In genomic region chr16:26197707-26198106, GRCh38 we compare ENCODE assay signal across 15 cellular contexts.
DNase-seq lines count a peak whose midpoint lies in the region; ATAC-seq and TF ChIP-seq lines count a peak whose summit lies in the region.
"Had no signal": no experiment of that assay in that cellular context is flagged by ENCODE, and none has a peak within 500 bp of the region (broad histone marks: within the 10 kb centered on the region; RNA-seq: fewer than 3 reads in every experiment).

No MANE protein-coding gene starts in this region.

- H4K20me1 ChIP-seq in GM23338 (replicated peaks; ENCODE audit: insufficient read depth), result no peaks in the 10 kb centered on the region

- no peaks in the 10 kb centered on the region for H3K9me3 ChIP-seq in esophagus muscularis mucosa

- H3K79me2 ChIP-seq in GM23338 (replicated peaks; ENCODE audit: insufficient read depth), result no peaks in the 10 kb centered on the region

- H3K36me3 Mint-ChIP-seq in GM23338 (ENCODE audit: low read depth), result peaks cover 3% of the 10 kb centered on the region; the same call in 1 of the 3 replicates
- no peaks in the 10 kb centered on the region for H3K36me3 Mint-ChIP-seq in progenitor cell of endocrine pancreas (ENCODE audit: insufficient read depth)
- H3K36me3 Mint-ChIP-seq: CD4-positive, alpha-beta memory T cell had no signal

- H3K27me3 ChIP-seq in GM23338 (ENCODE audit: insufficient read depth) (no peaks in the 10 kb centered on the region), esophagus muscularis mucosa (no peaks in the 10 kb centered on the region)

- no peaks in the 10 kb centered on the region for H3K4me1 Mint-ChIP-seq in GM23338
- peaks cover 12% of the 10 kb centered on the region for H3K4me1 Mint-ChIP-seq in progenitor cell of endocrine pancreas (ENCODE audit: low read depth)
- H3K4me1 Mint-ChIP-seq: CD4-positive, alpha-beta memory T cell had no signal

- peak overlapping the region; percentile 38; the same call in 1 of the 2 replicates for H2AFZ ChIP-seq in GM23338

- H3K36me3 ChIP-seq in GM23338 (ENCODE audit: insufficient read depth), result no peaks in the 10 kb centered on the region; the same call in 1 of the 2 replicates
- no peaks in the 10 kb centered on the region for H3K36me3 ChIP-seq in esophagus muscularis mucosa

- no peak overlapping the region for H3K27ac Mint-ChIP-seq in GM23338
- H3K27ac Mint-ChIP-seq in progenitor cell of endocrine pancreas, result peak overlapping the region; percentile 35
- H3K27ac Mint-ChIP-seq: CD4-positive, alpha-beta memory T cell; H9 had no signal

- H3K4me3 Mint-ChIP-seq in GM23338 (no peak overlapping the region), progenitor cell of endocrine pancreas (ENCODE audit: low read depth) (no peak overlapping the region)
- H3K4me3 Mint-ChIP-seq: CD4-positive, alpha-beta memory T cell; H9 had no signal

- no peak overlapping the region for H3K4me3 ChIP-seq in GM23338
- no peak overlapping the region for H3K4me3 ChIP-seq in esophagus muscularis mucosa

- no peak for ATAC-seq in GM23338
- no peak for ATAC-seq in HG02870 (IDR thresholded peaks at IDR 0.05; ENCODE audit: unreplicated experiment)
- ATAC-seq: HCT116 had no signal

- no peak overlapping the region for H3K27ac ChIP-seq in GM23338 (ENCODE audit: low read depth)
- no peak overlapping the region for H3K27ac ChIP-seq in esophagus muscularis mucosa (replicated peaks in 1 of 4)

- H3F3A ChIP-seq in GM23338 (replicated peaks; ENCODE audit: low read depth), result no peaks in the 10 kb centered on the region; the same call in 1 of the 2 replicates

- DNase-seq in GM23338 (ENCODE audit: low spot score) (no peak), cerebellar cortex (ENCODE audit: low spot score) (peak; percentile 8), esophagus muscularis mucosa (ENCODE audit: extremely low spot score) (peak; percentile 70), progenitor cell of endocrine pancreas (ENCODE audit: low spot score, unreplicated experiment) (no peak)
- no peak for DNase-seq in stimulated activated CD4-positive, alpha-beta T cell treated with anti-CD3 and anti-CD28 coated beads, Interleukin-4, amount 100 ng/mL, for 24 hours
- DNase-seq: C1 segment of cervical spinal cord; Calu3; CD4-positive, alpha-beta memory T cell; COR-L47; DMS53; DMS79 treated with DMSO at 0.1 percent for 48 hours; GF-D8; H9 had no signal

- peaks cover 5% of the 10 kb centered on the region; the same call in 1 of the 2 replicates for H3K9me2 ChIP-seq in GM23338 (ENCODE audit: insufficient read depth)

- H3K4me1 ChIP-seq in GM23338 (ENCODE audit: insufficient read depth), result no peaks in the 10 kb centered on the region
- H3K4me1 ChIP-seq in esophagus muscularis mucosa, result no peaks in the 10 kb centered on the region

- intact Hi-C loops in esophagus muscularis mucosa (cut with DNase I), result no loop called here

- peaks cover 1% of the 10 kb centered on the region for H3K27me3 Mint-ChIP-seq in GM23338 (ENCODE audit: insufficient read depth, low read depth, poor library complexity)
- peaks cover 12% of the 10 kb centered on the region for H3K27me3 Mint-ChIP-seq in progenitor cell of endocrine pancreas

- no peak for TF ChIP-seq EP300 in esophagus muscularis mucosa (IDR thresholded peaks at IDR 0.05)

- H3K4me2 ChIP-seq in GM23338, result no peak overlapping the region

- H3K9me3 Mint-ChIP-seq in GM23338, result peaks cover 80% of the 10 kb centered on the region
- H3K9me3 Mint-ChIP-seq in progenitor cell of endocrine pancreas (ENCODE audit: low read depth), result peaks cover 4% of the 10 kb centered on the region
- H3K9me3 Mint-ChIP-seq: H9 had no signal

- TF ChIP-seq POLR2A in esophagus muscularis mucosa (IDR thresholded peaks at IDR 0.05; ENCODE audit: low read depth), result no peak

- TF ChIP-seq CTCF in GM23338 (conservative IDR thresholded peaks at IDR 0.05; ENCODE audit: low read depth in 2 of 2) (no peak), esophagus muscularis mucosa (IDR thresholded peaks at IDR 0.05) (no peak), progenitor cell of endocrine pancreas (IDR thresholded peaks at IDR 0.05; ENCODE audit: unreplicated experiment) (no peak)

- WGBS in esophagus muscularis mucosa, result 56% methylated on average over 4 of the region's 4 CpGs

TF ChIP-seq in GM23338, 12 proteins besides CTCF, POLR2A, EP300 and RAD21 (continues in another document):
- TF ChIP-seq EZH2 (IDR thresholded peaks at IDR 0.05; ENCODE audit: low read depth, unreplicated experiment) (no peak), REST (IDR thresholded peaks at IDR 0.05; ENCODE audit: unreplicated experiment) (no peak), ETS1 (IDR thresholded peaks at IDR 0.05) (no peak)

Comparison
In these comparisons a context has a peak if more than half of its experiments do, and no peak if none do; other contexts are left out.
1. DNase-seq: peak in cerebellar cortex (single experiment) and esophagus muscularis mucosa (single experiment); none in GM23338 (single experiment), progenitor cell of endocrine pancreas (single experiment) and stimulated activated CD4-positive, alpha-beta T cell treated with anti-CD3 and anti-CD28 coated beads, Interleukin-4, amount 100 ng/mL, for 24 hours (single experiment).